26 cellular contexts compared by ENCODE assay signal in genomic region chr22:28102413-28102812, GRCh38.
"Had no signal": no experiment of that assay in that cellular context is flagged by ENCODE, and none has a peak within 500 bp of the region (broad histone marks: within the 10 kb centered on the region; RNA-seq: fewer than 3 reads in every experiment).

No MANE protein-coding gene starts in this region.

- H3K27me3 Mint-ChIP-seq: naive thymus-derived CD4-positive, alpha-beta T cell; stimulated activated naive B cell treated with anti-CD40 and anti-IgM and Interleukin-4, amounts not matched to agents 10 μg/mL and 1 μg/mL and 100 μg/mL, for 72 hours; stimulated activated naive CD8-positive, alpha-beta T cell treated with anti-CD3 and anti-CD28 coated beads, Interleukin-15, Interleukin-2, amounts not matched to agents 100 ng/mL and 50 ng/mL, for 24 hours had no signal

- H3K36me3 ChIP-seq: thoracic aorta had no signal

- H3K27ac ChIP-seq: pancreas, psoas muscle, spleen, thoracic aorta had no signal

- ATAC-seq: effector memory CD8-positive, alpha-beta T cell; left colon; left ventricle myocardium superior; naive thymus-derived CD4-positive, alpha-beta T cell; pancreas; psoas muscle; right cardiac atrium; stimulated activated naive B cell treated with anti-CD40 and anti-IgM and Interleukin-4, amounts not matched to agents 10 μg/mL and 1 μg/mL and 100 μg/mL, for 72 hours had no signal

- H3K4me1 ChIP-seq: pancreas, psoas muscle had no signal

- H3K4me3 Mint-ChIP-seq: effector memory CD8-positive, alpha-beta T cell; immature natural killer cell; naive thymus-derived CD4-positive, alpha-beta T cell; nephron; stimulated activated naive B cell treated with anti-CD40 and anti-IgM and Interleukin-4, amounts not matched to agents 10 μg/mL and 1 μg/mL and 100 μg/mL, for 72 hours; stimulated activated naive CD8-positive, alpha-beta T cell treated with anti-CD3 and anti-CD28 coated beads, Interleukin-15, Interleukin-2, amounts not matched to agents 100 ng/mL and 50 ng/mL, for 24 hours had no signal

- H3K4me3 ChIP-seq: pancreas, psoas muscle, skin epidermis, spleen, thoracic aorta, tibial nerve, upper lobe of left lung had no signal

- DNase-seq: cerebellar nuclear complex; cortex of kidney; effector memory CD8-positive, alpha-beta T cell; erythroblast; hypothalamus; immature natural killer cell; islet precursor cell; kidney glomerular epithelial cell; left colon; left ventricle myocardium superior; mesendoderm; midbrain; naive thymus-derived CD4-positive, alpha-beta T cell; occipital lobe; pancreas; psoas muscle; right cardiac atrium; spleen; stimulated activated CD4-positive, alpha-beta T cell treated with anti-CD3 and anti-CD28 coated beads, Interleukin-4, amount 100 ng/mL, for 4 hours; stimulated activated naive B cell treated with anti-CD40 and anti-IgM and Interleukin-4, amounts not matched to agents 10 μg/mL and 1 μg/mL and 100 μg/mL, for 72 hours; upper lobe of left lung had no signal

- H3K27me3 ChIP-seq: pancreas, spleen, tibial nerve, upper lobe of left lung had no signal

- H3K36me3 Mint-ChIP-seq: stimulated activated naive B cell treated with anti-CD40 and anti-IgM and Interleukin-4, amounts not matched to agents 10 μg/mL and 1 μg/mL and 100 μg/mL, for 72 hours had no signal

- H3K9me3 Mint-ChIP-seq: effector memory CD8-positive, alpha-beta T cell; immature natural killer cell; naive thymus-derived CD4-positive, alpha-beta T cell; nephron; stimulated activated naive B cell treated with anti-CD40 and anti-IgM and Interleukin-4, amounts not matched to agents 10 μg/mL and 1 μg/mL and 100 μg/mL, for 72 hours; stimulated activated naive CD8-positive, alpha-beta T cell treated with anti-CD3 and anti-CD28 coated beads, Interleukin-15, Interleukin-2, amounts not matched to agents 100 ng/mL and 50 ng/mL, for 24 hours had no signal

- H3K27ac Mint-ChIP-seq: effector memory CD8-positive, alpha-beta T cell; immature natural killer cell; naive thymus-derived CD4-positive, alpha-beta T cell; nephron; stimulated activated naive B cell treated with anti-CD40 and anti-IgM and Interleukin-4, amounts not matched to agents 10 μg/mL and 1 μg/mL and 100 μg/mL, for 72 hours; stimulated activated naive CD8-positive, alpha-beta T cell treated with anti-CD3 and anti-CD28 coated beads, Interleukin-15, Interleukin-2, amounts not matched to agents 100 ng/mL and 50 ng/mL, for 24 hours had no signal

- H3K4me1 Mint-ChIP-seq: naive thymus-derived CD4-positive, alpha-beta T cell; stimulated activated naive B cell treated with anti-CD40 and anti-IgM and Interleukin-4, amounts not matched to agents 10 μg/mL and 1 μg/mL and 100 μg/mL, for 72 hours had no signal

- H3K9me3 ChIP-seq: pancreas, psoas muscle, spleen, thoracic aorta, tibial nerve, upper lobe of left lung had no signal
